8 cellular contexts compared by ENCODE assay signal in genomic region chr1:154960446-154961136, GRCh38. TPM values are rescaled to one million over a fixed set of nuclear protein-coding genes. Genes with fewer than 3 reads are reported as not detected.
DNase-seq lines count a peak whose midpoint lies in the region; ATAC-seq and TF ChIP-seq lines count a peak whose summit lies in the region.

No MANE protein-coding gene starts in this region.

- no peak for TF ChIP-seq RAD21 in liver (IDR thresholded peaks at IDR 0.05)

- H3K27ac ChIP-seq in angular gyrus (ENCODE audit: low read depth, low read length) (peak overlapping the region; percentile 100), liver (ENCODE audit: low read depth in 1 of 2, low read length in 2 of 2) (peak overlapping the region; percentile 83 to 97), tibial artery (peak overlapping the region; percentile 95 to 98)

- peak overlapping the region; percentile 94 for H3K27ac Mint-ChIP-seq in activated T-cell treated with anti-CD3 and anti-CD28 coated beads, Interleukin-2, amount 50 U/mL, for 24 hours

- no peak for ATAC-seq in GM18511 (IDR thresholded peaks at IDR 0.05; ENCODE audit: unreplicated experiment)

- H3K36me3 Mint-ChIP-seq in activated T-cell treated with anti-CD3 and anti-CD28 coated beads, Interleukin-2, amount 50 U/mL, for 24 hours (ENCODE audit: low read depth), result peaks cover 74% of the 10 kb centered on the region

- TF ChIP-seq CTCF in liver (IDR thresholded peaks at IDR 0.05; ENCODE audit: low read depth, low read length, missing input control) (no peak), tibial artery (IDR thresholded peaks at IDR 0.05) (no peak)

- peak overlapping the region; percentile 96 for H3K4me3 Mint-ChIP-seq in activated T-cell treated with anti-CD3 and anti-CD28 coated beads, Interleukin-2, amount 50 U/mL, for 24 hours

- peaks cover 60% of the 10 kb centered on the region for H3K4me1 Mint-ChIP-seq in activated T-cell treated with anti-CD3 and anti-CD28 coated beads, Interleukin-2, amount 50 U/mL, for 24 hours (ENCODE audit: low read depth)

- H3K9ac ChIP-seq in liver (ENCODE audit: low read depth in 1 of 2, low read length in 2 of 2), result peak overlapping the region; percentile 88

- intact Hi-C loops in tibial artery (cut with DNase I; ENCODE audit: low total_unique reads), result loop anchor here (5.0 kb wide), 3 partner anchors 37 to 102 kb away; partner anchors contain the start of gene EFNA4

- DNase-seq in activated T-cell treated with anti-CD3 and anti-CD28 coated beads, Interleukin-2, amount 50 U/mL, for 24 hours, result peak; percentile 29
- DNase-seq in activated T-cell treated with anti-CD3 and anti-CD28 coated beads, Interleukin-2, amount 50 U/mL, for 1 hour, result no peak
- DNase-seq in tibial artery (no peak), NCI-H774 (lab: John Stamatoyannopoulos, UW) (no peak), OCI-M2 (lab: John Stamatoyannopoulos, UW; ENCODE audit: unreplicated experiment) (no peak)

- no peaks in the 10 kb centered on the region for H3K27me3 ChIP-seq in liver (ENCODE audit: control insufficient read depth in 4 of 4, insufficient read depth in 4 of 4, low read length in 3 of 4)
- no peaks in the 10 kb centered on the region for H3K27me3 ChIP-seq in tibial artery

- 43% methylated on average over 10 of the region's 10 CpGs for WGBS in liver

- H3K9me3 ChIP-seq in liver (ENCODE audit: control insufficient read depth in 4 of 4, low read length in 3 of 4) (no peaks in the 10 kb centered on the region), tibial artery (no peaks in the 10 kb centered on the region)

- H3K9me3 Mint-ChIP-seq in activated T-cell treated with anti-CD3 and anti-CD28 coated beads, Interleukin-2, amount 50 U/mL, for 24 hours, result no peaks in the 10 kb centered on the region

- H3K36me3 ChIP-seq in liver (ENCODE audit: control insufficient read depth in 4 of 4, insufficient read depth in 3 of 4, low read depth in 1 of 4, low read length in 3 of 4) (peaks cover 6 to 30% (median 13%) of the 10 kb centered on the region in 4 donors), tibial artery (peaks cover 11 to 47% (median 40%) of the 10 kb centered on the region in 3 donors)

- no peaks in the 10 kb centered on the region for H3K27me3 Mint-ChIP-seq in activated T-cell treated with anti-CD3 and anti-CD28 coated beads, Interleukin-2, amount 50 U/mL, for 24 hours

- H3K4me3 ChIP-seq in liver (ENCODE audit: low read depth in 1 of 3, low read length in 3 of 3) (peak overlapping the region; percentile 62 to 86 (median 82)), tibial artery (peak overlapping the region; percentile 77 to 78)

- H3K4me1 ChIP-seq in liver (ENCODE audit: control insufficient read depth in 4 of 4, insufficient read depth in 4 of 4, low read length in 3 of 4) (peaks cover 3 to 53% (median 33%) of the 10 kb centered on the region in 4 donors), tibial artery (peaks cover 0 to 53% (median 33%) of the 10 kb centered on the region in 4 donors)

TF ChIP-seq in liver, 16 proteins besides CTCF, POLR2A, EP300 and RAD21:
- no peak for TF ChIP-seq ATF3 (IDR thresholded peaks at IDR 0.05)
- no peak for TF ChIP-seq FOXA1 (IDR thresholded peaks at IDR 0.05)
- no peak for TF ChIP-seq FOXA2 (IDR thresholded peaks at IDR 0.05)
- no peak for TF ChIP-seq YY1 (IDR thresholded peaks at IDR 0.05)
- no peak for TF ChIP-seq MAX (IDR thresholded peaks at IDR 0.05)

RNA-seq across cellular contexts. Expression of gene PYGO2, which starts 1.0 kb away (rescaled TPM):
- 1 to 10 TPM; 6.5 to 7.4 TPM for total RNA-seq in liver
- polyA plus RNA-seq in liver, result 1 to 10 TPM; 5.0 to 8.2 TPM

RNA-seq across cellular contexts. Expression of gene PBXIP1, which starts 4.7 kb away (rescaled TPM):
- total RNA-seq in liver, result 10 to 100 TPM; 24.6 to 42.8 TPM
- polyA plus RNA-seq in liver, result 10 to 100 TPM in 1 of 2 donors, 1 to 10 TPM in 1; 3.8 to 16.4 TPM

RNA-seq across cellular contexts. Expression of gene SHC1, which starts 10.0 kb away (rescaled TPM):
- total RNA-seq in liver, result 10 to 100 TPM; 53.2 to 65.5 TPM
- 10 to 100 TPM; 27.2 to 62.8 TPM for polyA plus RNA-seq in liver

RNA-seq across cellular contexts. Expression of gene CKS1B, which starts 13.9 kb away (rescaled TPM):
- 10 to 100 TPM; 32.4 to 54.4 TPM for total RNA-seq in liver
- polyA plus RNA-seq in liver, result 10 to 100 TPM; 34.3 to 57.9 TPM

RNA-seq across cellular contexts. Expression of gene FLAD1, which starts 22.6 kb away (rescaled TPM):
- 10 to 100 TPM; 10.4 to 20.2 TPM for total RNA-seq in liver
- 10 to 100 TPM; 24.7 to 31.6 TPM for polyA plus RNA-seq in liver
